ENCODE assay signal across 23 cellular contexts in genomic region chr1:228337711-228338520, GRCh38.
DNase-seq lines count a peak whose midpoint lies in the region; ATAC-seq and TF ChIP-seq lines count a peak whose summit lies in the region.
"Had no signal": no experiment of that assay in that cellular context is flagged by ENCODE, and none has a peak within 500 bp of the region (broad histone marks: within the 10 kb centered on the region; RNA-seq: fewer than 3 reads in every experiment).

No MANE protein-coding gene starts in this region.

- CTCF ChIA-PET in GM10248 (lab: Yijun Ruan, JAX), result no interaction called here

- H3K27me3 ChIP-seq in upper lobe of right lung, result no peaks in the 10 kb centered on the region
- H3K27me3 ChIP-seq: cardiac muscle cell, esophagus muscularis mucosa, SJCRH30 had no signal

- H3K36me3 ChIP-seq in upper lobe of right lung, result peaks cover 8% of the 10 kb centered on the region
- H3K36me3 ChIP-seq: SJCRH30 had no signal

- ATAC-seq in Right ventricle myocardium superior (ENCODE audit: poor library complexity) (peak; percentile 16), omental fat pad (ENCODE audit: low FRiP score) (no peak), upper lobe of right lung (no peak), HG02885 (IDR thresholded peaks at IDR 0.05; ENCODE audit: poor library complexity, unreplicated experiment) (no peak)
- ATAC-seq: GM12878; HCT116; stimulated activated naive CD8-positive, alpha-beta T cell treated with anti-CD3 and anti-CD28 coated beads, Interleukin-15, amount 100 ng/mL, for 72 hours; T-helper 17 cell had no signal

- H3K4me3 ChIP-seq in upper lobe of right lung, result no peak overlapping the region
- H3K4me3 ChIP-seq: cardiac muscle cell, esophagus muscularis mucosa, GM12878, SJCRH30 had no signal

- intact Hi-C loops in Right ventricle myocardium superior (cut with DNase I) (no loop called here), upper lobe of right lung (cut with DNase I) (no loop called here)

- no peak overlapping the region for H3K27ac ChIP-seq in upper lobe of right lung
- H3K27ac ChIP-seq: cardiac muscle cell, esophagus muscularis mucosa, parathyroid adenoma, SJCRH30 had no signal

- no peaks in the 10 kb centered on the region for H3K9me3 ChIP-seq in upper lobe of right lung
- H3K9me3 ChIP-seq: esophagus muscularis mucosa, SJCRH30 had no signal

- POLR2A ChIA-PET in GM10248 (lab: Yijun Ruan, JAX), result no interaction called here

- TF ChIP-seq CTCF in omental fat pad (IDR thresholded peaks at IDR 0.05) (no peak), upper lobe of right lung (IDR thresholded peaks at IDR 0.05) (no peak), GM10248 (IDR thresholded peaks at IDR 0.05; ENCODE audit: control extremely low read depth, extremely low read depth, low read depth, missing control alignments) (no peak)

- H3K4me1 ChIP-seq in upper lobe of right lung, result no peaks in the 10 kb centered on the region
- H3K4me1 ChIP-seq: esophagus muscularis mucosa, parathyroid adenoma had no signal

- peak; percentile 56 for DNase-seq in activated effector memory CD4-positive, alpha-beta T cell treated with anti-CD3 and anti-CD28 coated beads, Interleukin-2, amount 50 U/mL, for 16 hours
- no peak for DNase-seq in activated effector memory CD4-positive, alpha-beta T cell treated with Interleukin-2 at 50 U/mL for 16 hours
- peak; percentile 40 for DNase-seq in Right ventricle myocardium superior
- DNase-seq in omental fat pad (ENCODE audit: low spot score), result peak; percentile 2
- peak; percentile 59 for DNase-seq in upper lobe of right lung
- DNase-seq in DMS79 (lab: John Stamatoyannopoulos, UW), result no peak
- no peak for DNase-seq in GM10248 (ENCODE audit: extremely low spot score)
- DNase-seq: ACHN; GDM1; NCI-H1436 treated with DMSO at 0.1 percent for 48 hours; NCI-H2171 treated with DMSO at 0.1 percent for 48 hours; OCI-M1; small intestine; stimulated activated CD4-positive, alpha-beta T cell treated with anti-CD3 and anti-CD28 coated beads, Interleukin-4, amount 100 ng/mL, for 1 hour had no signal

Comparison
In these comparisons a context has a peak if more than half of its experiments do, and no peak if none do; other contexts are left out.
1. DNase-seq: peak in activated effector memory CD4-positive, alpha-beta T cell treated with anti-CD3 and anti-CD28 coated beads, Interleukin-2, amount 50 U/mL, for 16 hours (single experiment), Right ventricle myocardium superior (single experiment), omental fat pad (single experiment) and upper lobe of right lung (single experiment); none in activated effector memory CD4-positive, alpha-beta T cell treated with Interleukin-2 at 50 U/mL for 16 hours (single experiment), DMS79 (single experiment) and GM10248 (single experiment).